Comparison of ENCODE assay signal across 11 cellular contexts in genomic region chr9:20558609-20559016, GRCh38.
A peak's percentile ranks its signal among the peaks of the same experiment; 100 is the strongest.
DNase-seq lines count a peak whose midpoint lies in the region; ATAC-seq and TF ChIP-seq lines count a peak whose summit lies in the region.
"Had no signal": no experiment of that assay in that cellular context is flagged by ENCODE, and none has a peak within 500 bp of the region (broad histone marks: within the 10 kb centered on the region; RNA-seq: fewer than 3 reads in every experiment).

No MANE protein-coding gene starts in this region.

- H3K9me3 ChIP-seq in SK-N-SH, result no peaks in the 10 kb centered on the region
- H3K9me3 ChIP-seq: BLaER1 treated with 17β-estradiol and CSF1 and Interleukin-3, amounts not matched to agents 10 nM and 100 nM; heart right ventricle had no signal

- peak overlapping the region; percentile 42; the same call in 1 of the 2 replicates for H3K9ac ChIP-seq in SK-N-SH
- H3K9ac ChIP-seq: BLaER1 treated with 17β-estradiol and CSF1 and Interleukin-3, amounts not matched to agents 10 nM and 100 nM had no signal

- no peaks in the 10 kb centered on the region for H3K27me3 ChIP-seq in SK-N-SH (ENCODE audit: insufficient read depth)
- H3K27me3 ChIP-seq: BLaER1 treated with 17β-estradiol and CSF1 and Interleukin-3, amounts not matched to agents 10 nM and 100 nM; heart right ventricle had no signal

- peak overlapping the region in 1 of 2 experiments; percentile 79; a peak in 2 of 4 replicates for H3K27ac ChIP-seq in SK-N-SH (ENCODE audit: low read depth in 2 of 2, low read length in 1 of 2)
- H3K27ac ChIP-seq: BLaER1 treated with 17β-estradiol and CSF1 and Interleukin-3, amounts not matched to agents 10 nM and 100 nM; heart right ventricle had no signal

- H4K20me1 ChIP-seq in SK-N-SH (ENCODE audit: insufficient read depth), result no peaks in the 10 kb centered on the region
- H4K20me1 ChIP-seq: BLaER1 treated with 17β-estradiol and CSF1 and Interleukin-3, amounts not matched to agents 10 nM and 100 nM had no signal

- H3K79me2 ChIP-seq in SK-N-SH (ENCODE audit: insufficient read depth), result no peaks in the 10 kb centered on the region

- peak in 1 of 2 experiments; percentile 64; a peak in 2 of 4 replicates for TF ChIP-seq EP300 in SK-N-SH (IDR thresholded peaks at IDR 0.05; ENCODE audit: borderline replicate concordance in 1 of 2, low read depth in 1 of 2, low read length in 1 of 2)

- TF ChIP-seq CTCF in SK-N-SH (IDR thresholded peaks at IDR 0.05) (no peak), fibroblast of the aortic adventitia (IDR thresholded peaks at IDR 0.05; ENCODE audit: insufficient read depth, low read length) (no peak)

- POLR2A ChIA-PET in SK-N-SH (lab: Yijun Ruan, JAX), result no interaction called here

- WGBS in SK-N-SH (ENCODE audit: low lambda C conversion rate), result 14% methylated on average over 2 of the region's 2 CpGs

- peak overlapping the region; percentile 57 for H3K4me2 ChIP-seq in SK-N-SH
- H3K4me2 ChIP-seq: BLaER1 treated with 17β-estradiol and CSF1 and Interleukin-3, amounts not matched to agents 10 nM and 100 nM had no signal

- peaks cover 0 to 17% of the 10 kb centered on the region in 2 experiments for H3K4me1 ChIP-seq in SK-N-SH (ENCODE audit: control insufficient read depth in 1 of 2, insufficient read depth in 2 of 2, low read depth in 1 of 2, low read length in 1 of 2)
- H3K4me1 ChIP-seq: BLaER1 treated with 17β-estradiol and CSF1 and Interleukin-3, amounts not matched to agents 10 nM and 100 nM had no signal

- H3K4me3 ChIP-seq in SK-N-SH (ENCODE audit: low read depth in 2 of 2, low read length in 1 of 2), result peak overlapping the region in 1 of 2 experiments; percentile 14; a peak in 1 of 4 replicates
- no peak overlapping the region for H3K4me3 ChIP-seq in fibroblast of the aortic adventitia (ENCODE audit: low read depth, low read length)
- H3K4me3 ChIP-seq: BLaER1 treated with 17β-estradiol and CSF1 and Interleukin-3, amounts not matched to agents 10 nM and 100 nM; heart right ventricle had no signal

- CTCF ChIA-PET in SK-N-SH (lab: Yijun Ruan, JAX), result no interaction called here

- DNase-seq in activated CD4-positive, CD25-positive, alpha-beta regulatory T cell treated with anti-CD3 and anti-CD28 coated beads, Interleukin-2, amount 50 U/mL, for 72 hours, result no peak
- DNase-seq in SK-N-SH (no peak), fibroblast of the aortic adventitia (ENCODE audit: low read depth) (peak; percentile 84), HuH-7 (ENCODE audit: low spot score) (no peak), cerebellum (ENCODE audit: low spot score) (no peak)
- DNase-seq in stimulated activated naive CD8-positive, alpha-beta T cell treated with anti-CD3 and anti-CD28 coated beads, Interleukin-15, Interleukin-2, amounts not matched to agents 100 U/mL and 50 U/mL, for 24 hours, result peak; percentile 16
- DNase-seq: heart right ventricle, NCI-H2029 had no signal

- no peak for TF ChIP-seq RAD21 in SK-N-SH (IDR thresholded peaks at IDR 0.05; ENCODE audit: low read length)

- H3F3A ChIP-seq in SK-N-SH (replicated peaks; ENCODE audit: insufficient read depth), result no peaks in the 10 kb centered on the region

- H3K36me3 ChIP-seq in SK-N-SH (replicated peaks in 1 of 2; ENCODE audit: control insufficient read depth in 1 of 2, insufficient read depth in 2 of 2, low read length in 1 of 2), result no peaks in the 10 kb centered on the region
- H3K36me3 ChIP-seq: BLaER1 treated with 17β-estradiol and CSF1 and Interleukin-3, amounts not matched to agents 10 nM and 100 nM; heart right ventricle had no signal

- H2AFZ ChIP-seq in SK-N-SH (ENCODE audit: low read depth), result peak overlapping the region; percentile 31; the same call in 1 of the 2 replicates

- H3K9me2 ChIP-seq in SK-N-SH, result no peaks in the 10 kb centered on the region

- ATAC-seq in activated CD4-positive, CD25-positive, alpha-beta regulatory T cell treated with anti-CD3 and anti-CD28 coated beads, Interleukin-2, amount 50 U/mL, for 24 hours, result peak; percentile 76 to 77
- peak; percentile 91 for ATAC-seq in stimulated activated naive CD8-positive, alpha-beta T cell treated with anti-CD3 and anti-CD28 coated beads, Interleukin-15, Interleukin-2, amounts not matched to agents 100 U/mL and 50 U/mL, for 24 hours
- ATAC-seq in GM18909 (IDR thresholded peaks at IDR 0.05; ENCODE audit: poor library complexity, unreplicated experiment), result no peak

TF ChIP-seq in SK-N-SH, 30 proteins besides CTCF, POLR2A, EP300 and RAD21 (continues in another document):
- TF ChIP-seq NRF1 (IDR thresholded peaks at IDR 0.05; ENCODE audit: low read depth, low read length) (no peak), GATA2 (CRISPR knock-in tag; IDR thresholded peaks at IDR 0.05) (no peak), PBX3 (IDR thresholded peaks at IDR 0.05) (peak; percentile 95), EZH2phosphoT487 (IDR thresholded peaks at IDR 0.05; ENCODE audit: borderline replicate concordance, low read depth) (no peak), USF2 (IDR thresholded peaks at IDR 0.05; ENCODE audit: borderline replicate concordance, low read depth, low read length) (no peak), MEF2A (IDR thresholded peaks at IDR 0.05; ENCODE audit: borderline replicate concordance, low read depth) (no peak), IRF3 (IDR thresholded peaks at IDR 0.05; ENCODE audit: low read depth, low read length) (no peak), POLR2AphosphoS5 (IDR thresholded peaks at IDR 0.05; ENCODE audit: low read depth, low read length) (peak; percentile 21; the same call in 1 of the 2 replicates), RXRA (IDR thresholded peaks at IDR 0.05; ENCODE audit: borderline replicate concordance, low read depth) (no peak), REST (IDR thresholded peaks at IDR 0.05; ENCODE audit: low read depth, low read length) (0 out of 2 replicates have a peak, but pooled peaks have one; percentile 2), MAX (IDR thresholded peaks at IDR 0.05; ENCODE audit: low read depth) (no peak), RFX5 (IDR thresholded peaks at IDR 0.05; ENCODE audit: low read length) (no peak)

Comparison
In these comparisons a context has a peak if more than half of its experiments do, and no peak if none do; other contexts are left out.
1. DNase-seq: peak in fibroblast of the aortic adventitia (single experiment) and stimulated activated naive CD8-positive, alpha-beta T cell treated with anti-CD3 and anti-CD28 coated beads, Interleukin-15, Interleukin-2, amounts not matched to agents 100 U/mL and 50 U/mL, for 24 hours (single experiment); none in activated CD4-positive, CD25-positive, alpha-beta regulatory T cell treated with anti-CD3 and anti-CD28 coated beads, Interleukin-2, amount 50 U/mL, for 72 hours (single experiment), SK-N-SH (single experiment), HuH-7 (single experiment) and cerebellum (single experiment).